1 cellular context compared by ENCODE assay signal in genomic region chr1:53473463-53473862, GRCh38.
TF ChIP-seq lines count a peak whose summit lies in the region.

No MANE protein-coding gene starts in this region.

TF ChIP-seq in GM12878, 131 proteins besides CTCF, POLR2A, EP300 and RAD21 (continued from another document):
- TF ChIP-seq ZBTB40 (IDR thresholded peaks at IDR 0.05; ENCODE audit: borderline replicate concordance) (no peak), EED (IDR thresholded peaks at IDR 0.05; ENCODE audit: low read depth) (no peak), SP1 (IDR thresholded peaks at IDR 0.05; ENCODE audit: low read depth, low read length) (no peak), ATF2 (IDR thresholded peaks at IDR 0.05; ENCODE audit: low read length) (no peak), RB1 (IDR thresholded peaks at IDR 0.05; ENCODE audit: borderline replicate concordance) (no peak), GABPA (IDR thresholded peaks at IDR 0.05; ENCODE audit: low read depth) (no peak), MTA3 (IDR thresholded peaks at IDR 0.05; ENCODE audit: borderline replicate concordance, low read length) (no peak), STAT3 (IDR thresholded peaks at IDR 0.05; ENCODE audit: low read depth, low read length) (no peak)
